In the genomic region with DNA sequence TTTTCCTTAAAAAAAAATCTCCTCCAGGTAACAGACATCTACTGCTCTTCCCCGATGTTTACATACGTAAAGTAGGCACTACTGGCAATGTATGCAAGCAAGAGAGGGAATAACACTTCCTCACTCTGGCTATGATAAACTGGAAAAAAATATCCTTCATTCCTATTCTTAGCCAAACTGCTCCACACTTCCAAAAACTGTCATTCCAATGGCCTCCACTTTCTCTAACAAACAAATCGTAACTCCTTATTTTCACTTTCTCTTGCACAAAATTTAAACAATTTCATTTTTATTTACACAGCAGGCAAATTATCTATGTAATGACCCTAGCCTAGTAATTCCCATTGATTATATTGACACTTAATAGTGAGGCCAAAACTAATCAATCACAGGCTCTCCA, we compare ENCODE assay signal across 12 cellular contexts.
DNase-seq lines count a peak whose midpoint lies in the region; ATAC-seq and TF ChIP-seq lines count a peak whose summit lies in the region.
"Had no signal": no experiment of that assay in that cellular context is flagged by ENCODE, and none has a peak within 500 bp of the region (broad histone marks: within the 10 kb centered on the region; RNA-seq: fewer than 3 reads in every experiment).

No MANE protein-coding gene starts in this region.

- TF ChIP-seq CTCF in left ventricle myocardium inferior (IDR thresholded peaks at IDR 0.05; ENCODE audit: borderline replicate concordance) (no peak), fibroblast of lung (conservative IDR thresholded peaks at IDR 0.05 in 1 of 2, IDR thresholded peaks at IDR 0.05 in 1 of 2; ENCODE audit: low read depth in 1 of 2, low read length in 2 of 2) (no peak), parathyroid adenoma (IDR thresholded peaks at IDR 0.05) (no peak), vagina (IDR thresholded peaks at IDR 0.05) (no peak)

- DNase-seq in left ventricle myocardium inferior = no peak
- no peak for DNase-seq in Right ventricle myocardium superior
- peak in 1 of 2 donors; percentile 16 for DNase-seq in fibroblast of lung (ENCODE audit: low read depth in 2 of 2)
- no peak for DNase-seq in vagina (ENCODE audit: extremely low spot score in 2 of 2)
- DNase-seq in dermis blood vessel endothelial cell = no peak
- no peak for DNase-seq in HUDEP-2 (lab: John Stamatoyannopoulos, UW; ENCODE audit: unreplicated experiment in 76 of 76)
- no peak for DNase-seq in MV-4-11 (lab: John Stamatoyannopoulos, UW)
- DNase-seq: ACHN, activated gamma-delta T cell, Karpas-422 had no signal

- H3K27ac ChIP-seq in left ventricle myocardium inferior (replicated peaks) = peak overlapping the region; percentile 81
- peak overlapping the region; percentile 30 for H3K27ac ChIP-seq in fibroblast of lung (ENCODE audit: insufficient read depth, low read length)
- peak overlapping the region; percentile 7 for H3K27ac ChIP-seq in parathyroid adenoma
- H3K27ac ChIP-seq in vagina = peak overlapping the region; percentile 85

- H3K79me2 ChIP-seq in fibroblast of lung (ENCODE audit: control insufficient read depth, insufficient read depth, low read length) = peaks cover 12% of the 10 kb centered on the region
- no peaks in the 10 kb centered on the region for H3K79me2 ChIP-seq in parathyroid adenoma

- H3K4me1 ChIP-seq in left ventricle myocardium inferior (peaks cover 61% of the 10 kb centered on the region), fibroblast of lung (ENCODE audit: control insufficient read depth, extremely low read depth, insufficient read depth, low read length) (peaks cover 16% of the 10 kb centered on the region), parathyroid adenoma (peaks cover 9% of the 10 kb centered on the region), vagina (peaks cover 62% of the 10 kb centered on the region)

- H3K36me3 ChIP-seq in left ventricle myocardium inferior = no peaks in the 10 kb centered on the region
- H3K36me3 ChIP-seq in fibroblast of lung (ENCODE audit: control insufficient read depth, insufficient read depth, low read length) = no peaks in the 10 kb centered on the region
- no peaks in the 10 kb centered on the region for H3K36me3 ChIP-seq in parathyroid adenoma (ENCODE audit: control insufficient read depth, insufficient read depth, low read length)
- H3K36me3 ChIP-seq in vagina = no peaks in the 10 kb centered on the region

- peak overlapping the region; percentile 65 for H3K4me2 ChIP-seq in fibroblast of lung (ENCODE audit: extremely low read depth, insufficient read depth, low read length)
- no peak overlapping the region for H3K4me2 ChIP-seq in parathyroid adenoma (ENCODE audit: low read length)

- no peaks in the 10 kb centered on the region for H4K20me1 ChIP-seq in fibroblast of lung (ENCODE audit: control insufficient read depth, extremely low read depth, insufficient read depth, low read length)

- H3K9me3 ChIP-seq in left ventricle myocardium inferior (replicated peaks) = no peaks in the 10 kb centered on the region
- no peaks in the 10 kb centered on the region for H3K9me3 ChIP-seq in fibroblast of lung (ENCODE audit: control insufficient read depth, insufficient read depth, low read depth, low read length)
- H3K9me3 ChIP-seq in parathyroid adenoma (ENCODE audit: control insufficient read depth, low read length) = no peaks in the 10 kb centered on the region
- no peaks in the 10 kb centered on the region for H3K9me3 ChIP-seq in vagina

- intact Hi-C loops in left ventricle myocardium inferior (cut with micrococcal nuclease) = loop anchor here (10.0 kb wide), 2 partner anchors 59 to 169 kb away; no protein-coding TSS in a partner anchor
- intact Hi-C loops in Right ventricle myocardium superior (cut with DNase I) = no loop called here
- intact Hi-C loops in vagina (cut with DNase I) = loop anchor here (5.0 kb wide), 1 partner anchor 81 kb away; no protein-coding TSS in a partner anchor

- H3K27me3 ChIP-seq in left ventricle myocardium inferior (ENCODE audit: low read depth) (no peaks in the 10 kb centered on the region), fibroblast of lung (ENCODE audit: control insufficient read depth, insufficient read depth, low read length) (no peaks in the 10 kb centered on the region), parathyroid adenoma (ENCODE audit: control insufficient read depth, insufficient read depth, low read length) (no peaks in the 10 kb centered on the region), vagina (no peaks in the 10 kb centered on the region)

- no peak overlapping the region for H2AFZ ChIP-seq in fibroblast of lung (ENCODE audit: low read length)
- H2AFZ ChIP-seq in parathyroid adenoma = no peak overlapping the region

- H3K9ac ChIP-seq in fibroblast of lung (ENCODE audit: insufficient read depth, low read length) (no peak overlapping the region), parathyroid adenoma (no peak overlapping the region)

- ATAC-seq in Right ventricle myocardium superior (ENCODE audit: poor library complexity) = no peak

- no peak for TF ChIP-seq POLR2A in vagina (IDR thresholded peaks at IDR 0.05)

- H3K4me3 ChIP-seq in left ventricle myocardium inferior (peak overlapping the region; percentile 55), fibroblast of lung (replicated peaks in 1 of 4; ENCODE audit: control extremely low read depth in 1 of 4, insufficient read depth in 1 of 4, low read depth in 3 of 4, low read length in 4 of 4) (peak overlapping the region; percentile 39 to 50 (median 45)), parathyroid adenoma (ENCODE audit: low read depth, low read length) (no peak overlapping the region), vagina (peak overlapping the region; percentile 28 to 33)
- H3K4me3 ChIP-seq: lung had no signal

Comparison
In these comparisons a context has a peak if more than half of its experiments do, and no peak if none do; other contexts are left out.
1. H3K27ac ChIP-seq: peak in every context shown above with its lines; median percentile 85 in vagina; 81 in left ventricle myocardium inferior; 30 in fibroblast of lung; 7 in parathyroid adenoma.